6 cellular contexts compared by ENCODE assay signal in the genomic region with DNA sequence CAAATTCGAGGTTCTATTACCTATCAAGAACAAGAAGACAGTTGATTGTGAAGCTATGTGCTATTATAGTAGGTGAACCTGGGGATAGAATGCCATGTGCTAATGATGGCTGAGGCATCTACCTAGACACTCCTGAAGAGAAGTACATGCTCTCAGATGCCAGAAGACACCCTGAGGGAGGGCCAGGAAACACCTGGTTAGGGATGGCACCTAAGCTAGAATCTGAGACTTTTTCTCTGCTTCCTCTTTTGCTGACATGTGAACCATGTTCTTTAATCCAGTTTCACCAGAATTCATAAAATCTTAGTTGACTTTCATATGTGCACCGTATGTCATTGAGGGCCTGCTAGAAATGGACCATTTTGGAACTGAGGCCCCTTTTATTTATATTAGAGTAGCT.
"Had no signal": no experiment of that assay in that cellular context is flagged by ENCODE, and none has a peak within 500 bp of the region (broad histone marks: within the 10 kb centered on the region; RNA-seq: fewer than 3 reads in every experiment).

No MANE protein-coding gene starts in this region.

- H2AFZ ChIP-seq: GM23338 had no signal

- H3K4me3 ChIP-seq: GM23338, K562 had no signal

- ATAC-seq: GM23338, K562 had no signal

- H3K4me2 ChIP-seq: GM23338 had no signal

- DNase-seq: H9, HCEC 1CT, IMR-90, KG1 had no signal
